Comparison of ENCODE assay signal across 8 cellular contexts in genomic region chr10:76632158-76633051, GRCh38.
A peak's percentile ranks its signal among the peaks of the same experiment; 100 is the strongest.
DNase-seq lines count a peak whose midpoint lies in the region; ATAC-seq and TF ChIP-seq lines count a peak whose summit lies in the region.

No MANE protein-coding gene starts in this region.

- H2AFZ ChIP-seq in hepatocyte: peak overlapping the region; percentile 34

- no peaks in the 10 kb centered on the region for H3K79me2 ChIP-seq in hepatocyte

- no peak for TF ChIP-seq POLR2A in ovary (IDR thresholded peaks at IDR 0.05)

- H3K4me1 ChIP-seq in hepatocyte (ENCODE audit: insufficient read depth): peaks cover 11% of the 10 kb centered on the region
- peaks cover 2% of the 10 kb centered on the region for H3K4me1 ChIP-seq in ovary (ENCODE audit: insufficient read depth)

- no peak for ATAC-seq in HG02970 (IDR thresholded peaks at IDR 0.05; ENCODE audit: low FRiP score, unreplicated experiment)

- DNase-seq in BJ (ENCODE audit: low read depth): no peak
- DNase-seq in HT1080 (ENCODE audit: low read depth): peak; percentile 20
- peak; percentile 18 for DNase-seq in RPMI8226
- no peak for DNase-seq in hepatocyte (ENCODE audit: low spot score)
- no peak for DNase-seq in NCI-H2196 (lab: John Stamatoyannopoulos, UW; ENCODE audit: unreplicated experiment)
- no peak for DNase-seq in amniotic stem cell (lab: John Stamatoyannopoulos, UW)
- DNase-seq in ovary: no peak

- no peaks in the 10 kb centered on the region for H3K9me3 ChIP-seq in hepatocyte (ENCODE audit: low read depth)
- no peaks in the 10 kb centered on the region for H3K9me3 ChIP-seq in ovary

- peak; percentile 32; the same call in 1 of the 2 replicates for TF ChIP-seq CTCF in BJ (IDR thresholded peaks at IDR 0.05; ENCODE audit: insufficient read depth, low read depth, low read length)
- TF ChIP-seq CTCF in hepatocyte (IDR thresholded peaks at IDR 0.05; ENCODE audit: poor library complexity): peak; percentile 27
- no peak for TF ChIP-seq CTCF in ovary (IDR thresholded peaks at IDR 0.05)

- H3K36me3 ChIP-seq in BJ (ENCODE audit: control insufficient read depth, insufficient read depth, low read length): no peaks in the 10 kb centered on the region
- H3K36me3 ChIP-seq in hepatocyte (replicated peaks; ENCODE audit: insufficient read depth, low read depth): no peaks in the 10 kb centered on the region
- H3K36me3 ChIP-seq in ovary: no peaks in the 10 kb centered on the region

- H3K4me3 ChIP-seq in BJ (ENCODE audit: low read depth, low read length) (no peak overlapping the region), hepatocyte (no peak overlapping the region), ovary (no peak overlapping the region)

- CTCF ChIA-PET in BJ (lab: Yijun Ruan, JAX): interaction anchor here (1.1 to 1.2 kb wide), 2 partner anchors 27 to 352 kb away, joined by 3 read pairs; no protein-coding TSS in a partner anchor

- H4K20me1 ChIP-seq in hepatocyte (ENCODE audit: insufficient read depth, poor library complexity, severe bottlenecking): no peaks in the 10 kb centered on the region

- POLR2A ChIA-PET in BJ (lab: Charles Lee): no interaction called here

- no peaks in the 10 kb centered on the region for H3K9me2 ChIP-seq in hepatocyte (replicated peaks; ENCODE audit: insufficient read depth)

- 39% methylated on average over 16 of the region's 16 CpGs for WGBS in hepatocyte (ENCODE audit: low lambda C conversion rate, missing lambda C conversion rate)
- WGBS in ovary, 3 donors: 39 to 62% (median 54%) methylated on average over 16 of the region's 16 CpGs

- peak overlapping the region; percentile 17 for H3K27ac ChIP-seq in hepatocyte
- H3K27ac ChIP-seq in ovary: no peak overlapping the region

- peak overlapping the region; percentile 55 for H3K4me2 ChIP-seq in hepatocyte

- no peak for TF ChIP-seq EP300 in ovary (IDR thresholded peaks at IDR 0.05)

- peaks cover 5% of the 10 kb centered on the region for H3K27me3 ChIP-seq in BJ (ENCODE audit: control insufficient read depth, insufficient read depth, low read length)
- no peaks in the 10 kb centered on the region for H3K27me3 ChIP-seq in hepatocyte
- no peaks in the 10 kb centered on the region for H3K27me3 ChIP-seq in ovary

- intact Hi-C loops in ovary (cut with DNase I): no loop called here

Comparison
In these comparisons a context has a peak if more than half of its experiments do, and no peak if none do; other contexts are left out.
1. DNase-seq: peak in HT1080 (single experiment) and RPMI8226 (single experiment); none in BJ (single experiment), hepatocyte (single experiment), NCI-H2196 (single experiment), amniotic stem cell (single experiment) and ovary (0 of 5).
2. CTCF ChIP-seq: peak in BJ (single experiment) and hepatocyte (single experiment); none in ovary (0 of 3).